In genomic region chr10:11742009-11742778, GRCh38 we compare ENCODE assay signal across 8 cellular contexts. TPM values are rescaled to one million over a fixed set of nuclear protein-coding genes. Genes with fewer than 3 reads are reported as not detected.
DNase-seq lines count a peak whose midpoint lies in the region; ATAC-seq, FAIRE-seq and TF ChIP-seq lines count a peak whose summit lies in the region.

ECHDC3 (plus strand) TSS chr10:11742382; CDS start chr10:11742577, 195 bp downstream.

- H3K27me3 ChIP-seq in HepG2 (ENCODE audit: control insufficient read depth in 1 of 2, insufficient read depth in 2 of 2, low read length in 2 of 2), result peaks cover 0 to 3% of the 10 kb centered on the region in 2 experiments; a peak in 1 of 5 replicates

- peaks cover 28% of the 10 kb centered on the region for H3K4me1 ChIP-seq in HepG2 (ENCODE audit: insufficient read depth, low read length)

- CTCF ChIA-PET in HepG2 (lab: Yijun Ruan, JAX; ENCODE audit: low intra/inter-chr PET ratio, low total read pairs), result no interaction called here

- no peak within 1 kb of the TSS for H3K9ac ChIP-seq in HepG2 (ENCODE audit: insufficient read depth, low read depth, low read length)

- no TSS peak for BruUV-seq in HepG2 (replicated peaks; lab: Mats Ljungman, UMichigan)

- POLR2A ChIA-PET in HepG2 (lab: Yijun Ruan, JAX), result no interaction called here

- no peaks in the 10 kb centered on the region for H3K36me3 Mint-ChIP-seq in dendritic cell treated with granulocyte-macrophage colony-stimulating factor and Interleukin-4, amounts not matched to agents 40 ng/mL and 50 ng/mL, for 4 days (ENCODE audit: low read depth)

- no peaks in the 10 kb centered on the region for H3K9me3 Mint-ChIP-seq in dendritic cell treated with granulocyte-macrophage colony-stimulating factor and Interleukin-4, amounts not matched to agents 40 ng/mL and 50 ng/mL, for 4 days

- in situ Hi-C loops in HepG2 (cut with HindIII; ENCODE audit: extremely low pct_ligation_motif_present, low pct_unique_long_range_greater_than_20kb), result no loop called here

- H3K4me2 ChIP-seq in HepG2 (ENCODE audit: low read depth, low read length), result peak within 1 kb of the TSS; percentile 56

- no peaks in the 10 kb centered on the region for H3K9me3 ChIP-seq in HepG2 (ENCODE audit: low read length)

- no peak for TF ChIP-seq POLR2A in HepG2 (IDR thresholded peaks at IDR 0.05; ENCODE audit: insufficient read depth in 1 of 2, low read depth in 2 of 2, low read length in 2 of 2)

- no peak for FAIRE-seq in HepG2 (lab: Jason Lieb, UNC)

- H3K4me3 ChIP-seq in HepG2 (replicated peaks in 1 of 3; ENCODE audit: insufficient read depth in 1 of 3, low read depth in 2 of 3, low read length in 3 of 3), result peak within 1 kb of the TSS in 1 of 3 experiments; percentile 9; a peak in 1 of 6 replicates

- no peak for TF ChIP-seq EP300 in HepG2 (IDR thresholded peaks at IDR 0.05; ENCODE audit: low read depth in 2 of 2, low read length in 2 of 2)
- no peak for TF ChIP-seq EP300 in HepG2 (CRISPR knock-in tag; IDR thresholded peaks at IDR 0.05; ENCODE audit: borderline replicate concordance)

- ATAC-seq in GM19035 (IDR thresholded peaks at IDR 0.05; ENCODE audit: unreplicated experiment) (peak; percentile 86), HG03378 (IDR thresholded peaks at IDR 0.05; ENCODE audit: unreplicated experiment) (peak; percentile 72), HepG2 (no peak)

- intact Hi-C loops in dendritic cell treated with granulocyte-macrophage colony-stimulating factor and Interleukin-4, amounts not matched to agents 40 ng/mL and 50 ng/mL, for 4 days (cut with micrococcal nuclease), result no loop called here
- intact Hi-C loops in HepG2 (cut with micrococcal nuclease; ENCODE audit: unreplicated experiment), result no loop called here

- no peaks in the 10 kb centered on the region for H3K36me3 ChIP-seq in HepG2 (replicated peaks in 1 of 2; ENCODE audit: control insufficient read depth in 1 of 2, insufficient read depth in 2 of 2, low read length in 2 of 2)

- peaks cover 18% of the 10 kb centered on the region for H3K27me3 Mint-ChIP-seq in dendritic cell treated with granulocyte-macrophage colony-stimulating factor and Interleukin-4, amounts not matched to agents 40 ng/mL and 50 ng/mL, for 4 days

- H3K27ac Mint-ChIP-seq in dendritic cell treated with granulocyte-macrophage colony-stimulating factor and Interleukin-4, amounts not matched to agents 40 ng/mL and 50 ng/mL, for 4 days, result peak within 1 kb of the TSS; percentile 65

- TF ChIP-seq RAD21 in HepG2 (CRISPR knock-in tag; IDR thresholded peaks at IDR 0.05), result no peak

- TF ChIP-seq CTCF in HepG2 (CRISPR knock-in tag; IDR thresholded peaks at IDR 0.05), result no peak

- WGBS in HepG2 (ENCODE audit: low lambda C conversion rate), result 96% methylated on average over 68 of the region's 93 CpGs

- H3K27ac ChIP-seq in HepG2 (ENCODE audit: extremely low read length, insufficient read depth, low read length), result no peak within 1 kb of the TSS

- H3K4me1 Mint-ChIP-seq in dendritic cell treated with granulocyte-macrophage colony-stimulating factor and Interleukin-4, amounts not matched to agents 40 ng/mL and 50 ng/mL, for 4 days (ENCODE audit: low read depth), result peaks cover 36% of the 10 kb centered on the region

- H2AFZ ChIP-seq in HepG2 (ENCODE audit: low read length), result no peak within 1 kb of the TSS

- no peaks in the 10 kb centered on the region for H3K79me2 ChIP-seq in HepG2 (ENCODE audit: insufficient read depth, low read length)

- no peaks in the 10 kb centered on the region for H4K20me1 ChIP-seq in HepG2 (ENCODE audit: insufficient read depth, low read length)

- H3K4me3 Mint-ChIP-seq in dendritic cell treated with granulocyte-macrophage colony-stimulating factor and Interleukin-4, amounts not matched to agents 40 ng/mL and 50 ng/mL, for 4 days, result peak within 1 kb of the TSS; percentile 68

- DNase-seq in AG20443 (ENCODE audit: low spot score) (peak; percentile 75), HepG2 (ENCODE audit: low spot score) (no peak), middle frontal gyrus (ENCODE audit: extremely low spot score, low spot score) (no peak)
- peak; percentile 12 to 38 for DNase-seq in activated CD4-positive, alpha-beta T cell treated with anti-CD3 and anti-CD28 coated beads for 24 hours (ENCODE audit: low read depth in 2 of 2)
- peak in 2 of 3 experiments; percentile 31 to 38 for DNase-seq in stimulated activated CD4-positive, alpha-beta T cell treated with anti-CD3 and anti-CD28 coated beads, TNF-alpha, amount 100 ng/mL, for 4 hours (ENCODE audit: low read depth in 3 of 3)

TF ChIP-seq in HepG2, 621 proteins besides CTCF, POLR2A, EP300 and RAD21 (continues in another document):
- TF ChIP-seq ZNF251 (CRISPR knock-in tag; IDR thresholded peaks at IDR 0.05) (no peak), ZNF501 (CRISPR knock-in tag; IDR thresholded peaks at IDR 0.05) (no peak), NPAS2 (CRISPR knock-in tag; IDR thresholded peaks at IDR 0.05; ENCODE audit: borderline replicate concordance) (no peak), E2F1 (CRISPR knock-in tag; IDR thresholded peaks at IDR 0.05) (no peak)
- TF ChIP-seq, protein P1, sequence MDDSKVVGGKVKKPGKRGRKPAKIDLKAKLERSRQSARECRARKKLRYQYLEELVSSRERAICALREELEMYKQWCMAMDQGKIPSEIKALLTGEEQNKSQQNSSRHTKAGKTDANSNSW (CRISPR knock-in tag; IDR thresholded peaks at IDR 0.05; ENCODE audit: borderline replicate concordance), result no peak
- TF ChIP-seq, protein P2, sequence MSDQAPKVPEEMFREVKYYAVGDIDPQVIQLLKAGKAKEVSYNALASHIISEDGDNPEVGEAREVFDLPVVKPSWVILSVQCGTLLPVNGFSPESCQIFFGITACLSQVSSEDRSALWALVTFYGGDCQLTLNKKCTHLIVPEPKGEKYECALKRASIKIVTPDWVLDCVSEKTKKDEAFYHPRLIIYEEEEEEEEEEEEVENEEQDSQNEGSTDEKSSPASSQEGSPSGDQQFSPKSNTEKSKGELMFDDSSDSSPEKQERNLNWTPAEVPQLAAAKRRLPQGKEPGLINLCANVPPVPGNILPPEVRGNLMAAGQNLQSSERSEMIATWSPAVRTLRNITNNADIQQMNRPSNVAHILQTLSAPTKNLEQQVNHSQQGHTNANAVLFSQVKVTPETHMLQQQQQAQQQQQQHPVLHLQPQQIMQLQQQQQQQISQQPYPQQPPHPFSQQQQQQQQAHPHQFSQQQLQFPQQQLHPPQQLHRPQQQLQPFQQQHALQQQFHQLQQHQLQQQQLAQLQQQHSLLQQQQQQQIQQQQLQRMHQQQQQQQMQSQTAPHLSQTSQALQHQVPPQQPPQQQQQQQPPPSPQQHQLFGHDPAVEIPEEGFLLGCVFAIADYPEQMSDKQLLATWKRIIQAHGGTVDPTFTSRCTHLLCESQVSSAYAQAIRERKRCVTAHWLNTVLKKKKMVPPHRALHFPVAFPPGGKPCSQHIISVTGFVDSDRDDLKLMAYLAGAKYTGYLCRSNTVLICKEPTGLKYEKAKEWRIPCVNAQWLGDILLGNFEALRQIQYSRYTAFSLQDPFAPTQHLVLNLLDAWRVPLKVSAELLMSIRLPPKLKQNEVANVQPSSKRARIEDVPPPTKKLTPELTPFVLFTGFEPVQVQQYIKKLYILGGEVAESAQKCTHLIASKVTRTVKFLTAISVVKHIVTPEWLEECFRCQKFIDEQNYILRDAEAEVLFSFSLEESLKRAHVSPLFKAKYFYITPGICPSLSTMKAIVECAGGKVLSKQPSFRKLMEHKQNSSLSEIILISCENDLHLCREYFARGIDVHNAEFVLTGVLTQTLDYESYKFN (CRISPR knock-in tag; conservative IDR thresholded peaks at IDR 0.05), result no peak

RNA-seq across cellular contexts. Expression of gene ECHDC3, which starts in this region (rescaled TPM):
- not detected in 2 replicates for total RNA-seq in HepG2 (2016; rRNA removed; fragmentation: Illumina TruSeq; extraction: Trizol)
- not detected in 2 replicates for total RNA-seq in HepG2 (2016; cell fraction: cytosol; rRNA removed; fragmentation: Illumina TruSeq; extraction: Trizol; ENCODE audit: low read depth)
- 0.13 TPM in 1 of 2 replicates, not detected in the other for total RNA-seq in HepG2 (2016; cell fraction: insoluble cytoplasmic fraction; rRNA removed; fragmentation: Illumina TruSeq; extraction: Trizol)
- total RNA-seq in HepG2 (2016; cell fraction: membrane; rRNA removed; fragmentation: Illumina TruSeq; extraction: Trizol), result not detected in 2 replicates
- not detected in 2 replicates for total RNA-seq in HepG2 (2016; cell fraction: nucleus; rRNA removed; fragmentation: Illumina TruSeq; extraction: Trizol)
- polyA plus RNA-seq in HepG2 (2011; rRNA removed), result not detected in 2 replicates
- not detected in 2 replicates for polyA plus RNA-seq in HepG2 (2011; cell fraction: cytosol; rRNA removed)
- polyA plus RNA-seq in HepG2 (2011; cell fraction: nucleus; rRNA removed), result not detected in 2 replicates
- not detected in 2 replicates for polyA plus RNA-seq in HepG2 (2012)
- polyA plus RNA-seq in HepG2 (2016; cell fraction: cytosol; fragmentation: Illumina TruSeq; extraction: Trizol; ENCODE audit: low read depth), result not detected in 2 replicates
- not detected in 2 replicates for polyA plus RNA-seq in HepG2 (2016; cell fraction: insoluble cytoplasmic fraction; fragmentation: Illumina TruSeq; extraction: Trizol; ENCODE audit: low read depth)
- not detected in 2 replicates for polyA plus RNA-seq in HepG2 (2016; cell fraction: membrane; fragmentation: Illumina TruSeq; extraction: Trizol; ENCODE audit: low read depth)
- not detected in 2 replicates for polyA plus RNA-seq in HepG2 (2016; cell fraction: nucleus; fragmentation: Illumina TruSeq; extraction: Trizol; ENCODE audit: insufficient read depth, low read depth)
- 2.3 TPM in 1 of 2 replicates, not detected in the other for polyA minus RNA-seq in HepG2 (2011; rRNA and poly(A)+ RNA removed; ENCODE audit: low replicate concordance)
- polyA minus RNA-seq in HepG2 (2011; cell fraction: cytosol; rRNA and poly(A)+ RNA removed), result not detected in 2 replicates
- polyA minus RNA-seq in HepG2 (2011; cell fraction: nucleus; rRNA and poly(A)+ RNA removed), result not detected in 2 replicates

Comparison
In these comparisons a context has a peak if more than half of its experiments do, and no peak if none do; other contexts are left out.
1. DNase-seq: peak in AG20443 (single experiment), activated CD4-positive, alpha-beta T cell treated with anti-CD3 and anti-CD28 coated beads for 24 hours (2 of 2) and stimulated activated CD4-positive, alpha-beta T cell treated with anti-CD3 and anti-CD28 coated beads, TNF-alpha, amount 100 ng/mL, for 4 hours (2 of 3); none in HepG2 (single experiment) and middle frontal gyrus (single experiment).